Comparison of ENCODE assay signal across 15 cellular contexts in genomic region chr17:83067718-83068261, GRCh38. TPM values are rescaled to one million over a fixed set of nuclear protein-coding genes. Genes with fewer than 3 reads are reported as not detected.
A peak's percentile ranks its signal among the peaks of the same experiment; 100 is the strongest.
DNase-seq lines count a peak whose midpoint lies in the region; ATAC-seq and TF ChIP-seq lines count a peak whose summit lies in the region.
"Had no signal": no experiment of that assay in that cellular context is flagged by ENCODE, and none has a peak within 500 bp of the region (broad histone marks: within the 10 kb centered on the region; RNA-seq: fewer than 3 reads in every experiment).

No MANE protein-coding gene starts in this region.

- H3K27ac Mint-ChIP-seq in Calu3 (ENCODE audit: unreplicated experiment), result peak overlapping the region; percentile 53
- H3K27ac Mint-ChIP-seq: activated CD4-positive, alpha-beta memory T cell treated with anti-CD3 and anti-CD28 coated beads for 36 hours; activated naive CD4-positive, alpha-beta T cell treated with anti-CD3 and anti-CD28 coated beads, Interleukin-2, amount 10 ng/mL, durations not matched to agents 7 days and 5 days; stimulated activated naive CD8-positive, alpha-beta T cell treated with anti-CD3 and anti-CD28 coated beads, Interleukin-15, Interleukin-2, amounts not matched to agents 100 ng/mL and 50 ng/mL, for 24 hours had no signal

- no peaks in the 10 kb centered on the region for H3K9me3 Mint-ChIP-seq in Calu3 (ENCODE audit: low read depth, unreplicated experiment)
- H3K9me3 Mint-ChIP-seq: activated CD4-positive, alpha-beta memory T cell treated with anti-CD3 and anti-CD28 coated beads for 36 hours; activated naive CD4-positive, alpha-beta T cell treated with anti-CD3 and anti-CD28 coated beads, Interleukin-2, amount 10 ng/mL, durations not matched to agents 7 days and 5 days; stimulated activated naive CD8-positive, alpha-beta T cell treated with anti-CD3 and anti-CD28 coated beads, Interleukin-15, Interleukin-2, amounts not matched to agents 100 ng/mL and 50 ng/mL, for 24 hours had no signal

- peaks cover 12% of the 10 kb centered on the region for H3K27me3 Mint-ChIP-seq in Calu3 (ENCODE audit: unreplicated experiment)
- H3K27me3 Mint-ChIP-seq: activated CD4-positive, alpha-beta memory T cell treated with anti-CD3 and anti-CD28 coated beads for 36 hours; stimulated activated naive CD8-positive, alpha-beta T cell treated with anti-CD3 and anti-CD28 coated beads, Interleukin-15, Interleukin-2, amounts not matched to agents 100 ng/mL and 50 ng/mL, for 24 hours had no signal

- TF ChIP-seq EP300 in esophagus muscularis mucosa (IDR thresholded peaks at IDR 0.05), result no peak

- intact Hi-C loops in A673 (cut with micrococcal nuclease; ENCODE audit: unreplicated experiment), result no loop called here
- intact Hi-C loops in Calu3 (cut with micrococcal nuclease; ENCODE audit: unreplicated experiment), result no loop called here
- intact Hi-C loops in esophagus muscularis mucosa (cut with DNase I), result no loop called here

- no peak for TF ChIP-seq POLR2A in esophagus muscularis mucosa (IDR thresholded peaks at IDR 0.05; ENCODE audit: low read depth)

- POLR2A ChIA-PET in A673 (lab: Charles Lee; ENCODE audit: low non-redundant PET), result no interaction called here

- peaks cover 5% of the 10 kb centered on the region for H3K36me3 Mint-ChIP-seq in Calu3 (ENCODE audit: insufficient read depth, unreplicated experiment)
- H3K36me3 Mint-ChIP-seq: activated CD4-positive, alpha-beta memory T cell treated with anti-CD3 and anti-CD28 coated beads for 36 hours; activated naive CD4-positive, alpha-beta T cell treated with anti-CD3 and anti-CD28 coated beads, Interleukin-2, amount 10 ng/mL, durations not matched to agents 7 days and 5 days had no signal

- H3K4me1 ChIP-seq in A673 (ENCODE audit: insufficient read depth, low read length, poor library complexity, severe bottlenecking) (no peaks in the 10 kb centered on the region), esophagus muscularis mucosa (peaks cover 0 to 3% (median 0%) of the 10 kb centered on the region in 4 donors), foreskin keratinocyte (no peaks in the 10 kb centered on the region)

- no peak for ATAC-seq in HG03196 (IDR thresholded peaks at IDR 0.05; ENCODE audit: unreplicated experiment)
- ATAC-seq in foreskin keratinocyte, result no peak

- BruUV-seq in A673 (replicated peaks; lab: Mats Ljungman, UMichigan), result no TSS peak
- BruUV-seq in Calu3 (replicated peaks; lab: Mats Ljungman, UMichigan), result no TSS peak

- in situ Hi-C loops in SK-MEL-5 (cut with HindIII; ENCODE audit: low pct_unique_long_range_greater_than_20kb, low sequenced_read_pairs), result no loop called here

- H3K36me3 ChIP-seq in A673 (ENCODE audit: insufficient read depth, low read length, poor library complexity, severe bottlenecking) (no peaks in the 10 kb centered on the region), esophagus muscularis mucosa (no peaks in the 10 kb centered on the region)
- H3K36me3 ChIP-seq: MG63 had no signal

- 54% methylated on average over 9 of the region's 29 CpGs for WGBS in esophagus muscularis mucosa

- no peak overlapping the region for H3K4me3 Mint-ChIP-seq in Calu3 (ENCODE audit: low read depth, unreplicated experiment)
- H3K4me3 Mint-ChIP-seq: activated CD4-positive, alpha-beta memory T cell treated with anti-CD3 and anti-CD28 coated beads for 36 hours; activated naive CD4-positive, alpha-beta T cell treated with anti-CD3 and anti-CD28 coated beads, Interleukin-2, amount 10 ng/mL, durations not matched to agents 7 days and 5 days; stimulated activated naive CD8-positive, alpha-beta T cell treated with anti-CD3 and anti-CD28 coated beads, Interleukin-15, Interleukin-2, amounts not matched to agents 100 ng/mL and 50 ng/mL, for 24 hours had no signal

- no peaks in the 10 kb centered on the region for H3K27me3 ChIP-seq in A673 (replicated peaks; ENCODE audit: insufficient read depth, low read depth, low read length, poor library complexity)
- peaks cover 0 to 13% (median 0%) of the 10 kb centered on the region in 4 donors for H3K27me3 ChIP-seq in esophagus muscularis mucosa
- H3K27me3 ChIP-seq in foreskin keratinocyte, result peaks cover 10% of the 10 kb centered on the region
- H3K27me3 ChIP-seq: MG63 had no signal

- H3K9me3 ChIP-seq in A673 (ENCODE audit: low read depth, low read length, poor library complexity, severe bottlenecking), result no peaks in the 10 kb centered on the region
- no peaks in the 10 kb centered on the region for H3K9me3 ChIP-seq in esophagus muscularis mucosa
- H3K9me3 ChIP-seq: MG63 had no signal

- H3K4me3 ChIP-seq in A673 (ENCODE audit: low read depth, low read length, poor library complexity, severe bottlenecking) (no peak overlapping the region), esophagus muscularis mucosa (no peak overlapping the region)
- H3K4me3 ChIP-seq: MG63 had no signal

- no peak overlapping the region for H3K27ac ChIP-seq in A673 (ENCODE audit: low read depth, low read length, poor library complexity, severe bottlenecking)
- H3K27ac ChIP-seq in esophagus muscularis mucosa (replicated peaks in 1 of 4), result no peak overlapping the region
- no peak overlapping the region for H3K27ac ChIP-seq in foreskin keratinocyte

- peak; percentile 58 for DNase-seq in A673 (ENCODE audit: low spot score)
- no peak for DNase-seq in Calu3
- peak; percentile 16 for DNase-seq in SK-MEL-5 (ENCODE audit: low read depth, low spot score)
- peak; percentile 44 for DNase-seq in hepatic stellate cell (ENCODE audit: low spot score)
- no peak for DNase-seq in putamen (ENCODE audit: low spot score)
- no peak for DNase-seq in esophagus muscularis mucosa (ENCODE audit: extremely low spot score)
- DNase-seq in foreskin keratinocyte, result no peak
- DNase-seq: activated CD4-positive, alpha-beta memory T cell treated with anti-CD3 and anti-CD28 coated beads for 36 hours; activated naive CD4-positive, alpha-beta T cell treated with anti-CD3 and anti-CD28 coated beads, Interleukin-2, amount 10 ng/mL, durations not matched to agents 7 days and 5 days; COR-L47; MG63; NCI-H446; stimulated activated CD4-positive, alpha-beta T cell treated with anti-CD3 and anti-CD28 coated beads, Interleukin-2, amount 100 ng/mL, for 24 hours had no signal

- H3K4me1 Mint-ChIP-seq in Calu3 (ENCODE audit: low read depth, unreplicated experiment), result no peaks in the 10 kb centered on the region

- CTCF ChIA-PET in A673 (lab: Charles Lee) (interaction anchor here (0.8 kb wide), 1 partner anchor 54 kb away, joined by 6 read pairs; no protein-coding TSS in a partner anchor), Calu3 (lab: Charles Lee) (no interaction called here)

- TF ChIP-seq CTCF in A673 (conservative IDR thresholded peaks at IDR 0.05; ENCODE audit: low read depth, low read length), result no peak
- no peak for TF ChIP-seq CTCF in Calu3 (IDR thresholded peaks at IDR 0.05; ENCODE audit: unreplicated experiment)
- no peak for TF ChIP-seq CTCF in esophagus muscularis mucosa (IDR thresholded peaks at IDR 0.05)
- TF ChIP-seq CTCF in foreskin keratinocyte (conservative IDR thresholded peaks at IDR 0.05), result no peak

RNA-seq across cellular contexts. Expression of gene METRNL, which starts 11.6 kb away (rescaled TPM):
- total RNA-seq in A673 (2021) (16.5 and 18.1 TPM in 2 replicates), Calu3 (2022) (29.0 and 40.9 TPM in 2 replicates), esophagus muscularis mucosa (100 to 1,000 TPM in 1 of 4 donors, 10 to 100 TPM in 3; 36.5 to 124 (median 61.5) TPM), foreskin keratinocyte (1.4 and 2.0 TPM in 2 replicates)
- total RNA-seq in SK-MEL-5 (2014; rRNA removed; shearing (Covaris generic)), result 19.7 and 23.4 TPM in 2 replicates
- polyA plus RNA-seq in SK-MEL-5 (2015; cell fraction: cytosol; rRNA removed), result 29.4 and 37.0 TPM in 2 replicates
- 10.3 and 12.9 TPM in 2 replicates for polyA plus RNA-seq in SK-MEL-5 (2015; cell fraction: nucleus; rRNA removed)
- polyA plus RNA-seq in foreskin keratinocyte, result 2.0 and 3.6 TPM in 2 replicates

Comparison
In these comparisons a context has a peak if more than half of its experiments do, and no peak if none do; other contexts are left out.
1. DNase-seq: peak in A673 (single experiment), SK-MEL-5 (single experiment) and hepatic stellate cell (single experiment); none in Calu3 (single experiment), putamen (single experiment), esophagus muscularis mucosa (single experiment) and foreskin keratinocyte (0 of 2).